Comparison of ENCODE assay signal across 9 cellular contexts in genomic region chrX:21725498-21725897, GRCh38. TPM values are rescaled to one million over a fixed set of nuclear protein-coding genes. Genes with fewer than 3 reads are reported as not detected.
DNase-seq lines count a peak whose midpoint lies in the region; ATAC-seq, FAIRE-seq and TF ChIP-seq lines count a peak whose summit lies in the region.
"Had no signal": no experiment of that assay in that cellular context is flagged by ENCODE, and none has a peak within 500 bp of the region (broad histone marks: within the 10 kb centered on the region; RNA-seq: fewer than 3 reads in every experiment).

No MANE protein-coding gene starts in this region.

- H4K20me1 ChIP-seq in H9 (ENCODE audit: control insufficient read depth, insufficient read depth, insufficient read length): no peaks in the 10 kb centered on the region
- no peaks in the 10 kb centered on the region for H4K20me1 ChIP-seq in OCI-LY1 (ENCODE audit: insufficient read depth, low read length)

- no peak overlapping the region for H3K14ac ChIP-seq in H9 (ENCODE audit: insufficient read depth, low read length)

- no peak overlapping the region for H3K27ac ChIP-seq in A549
- no peak overlapping the region for H3K27ac ChIP-seq in H9 (ENCODE audit: insufficient read length, low read depth, low read length)
- H3K27ac ChIP-seq in OCI-LY1 (ENCODE audit: low read depth, low read length, poor library complexity, severe bottlenecking): no peak overlapping the region

- no peaks in the 10 kb centered on the region for H3F3A ChIP-seq in OCI-LY1 (ENCODE audit: insufficient read depth, low read length)

- no peaks in the 10 kb centered on the region for H3K27me3 Mint-ChIP-seq in H9 (ENCODE audit: low read depth)
- H3K27me3 Mint-ChIP-seq in stimulated activated naive CD8-positive, alpha-beta T cell treated with anti-CD3 and anti-CD28 coated beads, Interleukin-15, amount 100 ng/mL, for 72 hours: peaks cover 7% of the 10 kb centered on the region

- no peak overlapping the region for H2BK15ac ChIP-seq in H9 (ENCODE audit: low read depth, low read length)

- no peaks in the 10 kb centered on the region for H3K79me1 ChIP-seq in H9 (ENCODE audit: insufficient read depth, low read depth, low read length, poor library complexity, severe bottlenecking)

- H4K5ac ChIP-seq in H9 (ENCODE audit: insufficient read length, low read depth, low read length): no peak overlapping the region

- no peaks in the 10 kb centered on the region; the same call in 1 of the 2 replicates for H3K79me2 ChIP-seq in H9 (ENCODE audit: insufficient read depth, low read length)
- no peaks in the 10 kb centered on the region for H3K79me2 ChIP-seq in OCI-LY1 (ENCODE audit: insufficient read depth, low read length)

- no peak overlapping the region for H3K4ac ChIP-seq in H9 (ENCODE audit: low read depth, low read length)

- DNase-seq in A549 (ENCODE audit: low read depth in 1 of 2, low spot score in 1 of 2) (peak; percentile 27 to 45), H9 (no peak), glomerular visceral epithelial cell (ENCODE audit: extremely low spot score) (peak; percentile 9), HK-2 (ENCODE audit: unreplicated experiment) (no peak)
- no peak for DNase-seq in stimulated activated naive CD8-positive, alpha-beta T cell treated with anti-CD3 and anti-CD28 coated beads, Interleukin-15, amount 100 ng/mL, for 72 hours

- POLR2A ChIA-PET in A549 (lab: Yijun Ruan, JAX): interaction anchor here (1.1 kb wide), 1 partner anchor 1195 kb away, joined by 4 read pairs; no protein-coding TSS in a partner anchor

- H3K56ac ChIP-seq in H9 (ENCODE audit: insufficient read length, low read depth, low read length): no peak overlapping the region

- CTCF ChIA-PET in A549 (lab: Yijun Ruan, JAX): interaction anchor here (0.7 to 5.3 kb wide), 10 partner anchors 10 to 1196 kb away, joined by 3 to 71 read pairs (median 4); no protein-coding TSS in a partner anchor

- no peaks in the 10 kb centered on the region for H3K9me2 ChIP-seq in OCI-LY1 (ENCODE audit: low read depth, low read length)

- H3K4me3 ChIP-seq in A549 (no peak overlapping the region), OCI-LY1 (ENCODE audit: low read depth, low read length, poor library complexity, severe bottlenecking) (no peak overlapping the region)

- H3K9me3 ChIP-seq in A549: no peaks in the 10 kb centered on the region
- H3K9me3 ChIP-seq in H9 (ENCODE audit: control insufficient read depth, low read depth, low read length): peaks cover 2% of the 10 kb centered on the region
- no peaks in the 10 kb centered on the region for H3K9me3 ChIP-seq in OCI-LY1 (ENCODE audit: low read length)

- TF ChIP-seq CTCF in A549 (IDR thresholded peaks at IDR 0.05): peak; percentile 54
- TF ChIP-seq CTCF in H9 (conservative IDR thresholded peaks at IDR 0.05): peak; percentile 85
- TF ChIP-seq CTCF in OCI-LY1 (IDR thresholded peaks at IDR 0.05; ENCODE audit: low read length): peak; percentile 41; the same call in 1 of the 2 replicates

- H3K4me3 Mint-ChIP-seq in H9: no peak overlapping the region
- no peak overlapping the region for H3K4me3 Mint-ChIP-seq in stimulated activated naive CD8-positive, alpha-beta T cell treated with anti-CD3 and anti-CD28 coated beads, Interleukin-15, amount 100 ng/mL, for 72 hours
- H3K4me3 Mint-ChIP-seq: dendritic cell treated with granulocyte-macrophage colony-stimulating factor and Interleukin-4, amounts not matched to agents 40 ng/mL and 50 ng/mL, for 4 days had no signal

- H3K18ac ChIP-seq in H9 (ENCODE audit: insufficient read length, low read depth, low read length): no peak overlapping the region

- H2BK5ac ChIP-seq in H9 (ENCODE audit: insufficient read length, low read length): no peak overlapping the region

- H3K4me2 ChIP-seq in A549 (no peak overlapping the region), H9 (ENCODE audit: insufficient read depth, insufficient read length, low read length) (no peak overlapping the region), OCI-LY1 (ENCODE audit: low read length) (no peak overlapping the region)

- H3K9ac ChIP-seq in H9 (ENCODE audit: extremely low read depth, insufficient read length, low read length) (no peak overlapping the region), OCI-LY1 (ENCODE audit: low read length) (no peak overlapping the region)

- H2AFZ ChIP-seq in H9 (ENCODE audit: low read length) (no peak overlapping the region), OCI-LY1 (ENCODE audit: low read length) (no peak overlapping the region)

- no peak overlapping the region for H3K27ac Mint-ChIP-seq in H9
- H3K27ac Mint-ChIP-seq in stimulated activated naive CD8-positive, alpha-beta T cell treated with anti-CD3 and anti-CD28 coated beads, Interleukin-15, amount 100 ng/mL, for 72 hours: no peak overlapping the region
- H3K27ac Mint-ChIP-seq: dendritic cell treated with granulocyte-macrophage colony-stimulating factor and Interleukin-4, amounts not matched to agents 40 ng/mL and 50 ng/mL, for 4 days had no signal

- TF ChIP-seq EP300 in A549 (IDR thresholded peaks at IDR 0.05): no peak

- H2AK5ac ChIP-seq in H9 (ENCODE audit: insufficient read length, low read length): no peak overlapping the region

- peaks cover 0 to 11% of the 10 kb centered on the region in 2 experiments; a peak in 3 of 5 replicates for H3K9me3 Mint-ChIP-seq in H9
- no peaks in the 10 kb centered on the region for H3K9me3 Mint-ChIP-seq in stimulated activated naive CD8-positive, alpha-beta T cell treated with anti-CD3 and anti-CD28 coated beads, Interleukin-15, amount 100 ng/mL, for 72 hours
- H3K9me3 Mint-ChIP-seq: dendritic cell treated with granulocyte-macrophage colony-stimulating factor and Interleukin-4, amounts not matched to agents 40 ng/mL and 50 ng/mL, for 4 days had no signal

- H3K36me3 ChIP-seq in OCI-LY1 (ENCODE audit: insufficient read depth, low read length): no peaks in the 10 kb centered on the region

- no peak overlapping the region for H3K23ac ChIP-seq in H9 (ENCODE audit: insufficient read length, low read depth, low read length)

- ATAC-seq in A549: peak; percentile 63 to 70; a peak in 3 of 6 replicates
- ATAC-seq in stimulated activated naive CD8-positive, alpha-beta T cell treated with anti-CD3 and anti-CD28 coated beads, Interleukin-15, amount 100 ng/mL, for 72 hours: no peak
- ATAC-seq in GM21528 (IDR thresholded peaks at IDR 0.05; ENCODE audit: low FRiP score, unreplicated experiment): no peak
- ATAC-seq in GM19035 (IDR thresholded peaks at IDR 0.05; ENCODE audit: unreplicated experiment): no peak

- H3K36me3 Mint-ChIP-seq in H9 (ENCODE audit: insufficient read depth in 1 of 3, low read depth in 3 of 3): no peaks in the 10 kb centered on the region

- 0% methylated on average over 2 of the region's 2 CpGs for WGBS in A549 (ENCODE audit: missing lambda C conversion rate)
- WGBS in H9 (ENCODE audit: extremely low coverage, insufficient read length, low lambda C conversion rate): no CpG with 5 or more reads among the region's 2 CpGs

- no peak overlapping the region for H2BK120ac ChIP-seq in H9 (ENCODE audit: low read depth, low read length, poor library complexity, severe bottlenecking)

- H3K27me3 ChIP-seq in H9 (ENCODE audit: insufficient read depth, low read length) (no peaks in the 10 kb centered on the region), OCI-LY1 (ENCODE audit: insufficient read depth, low read length) (no peaks in the 10 kb centered on the region)

- no peak overlapping the region for H2BK20ac ChIP-seq in H9 (ENCODE audit: low read depth, low read length, poor library complexity, severe bottlenecking)

- H4K91ac ChIP-seq in H9 (ENCODE audit: insufficient read length, low read depth, low read length): no peak overlapping the region

- peak; percentile 18 for FAIRE-seq in A549 (lab: Jason Lieb, UNC)

- no peaks in the 10 kb centered on the region for H3K23me2 ChIP-seq in H9 (ENCODE audit: insufficient read length, low read depth, low read length, poor library complexity, severe bottlenecking)

- H3K4me1 Mint-ChIP-seq in H9: peaks cover 10 to 13% of the 10 kb centered on the region in 2 experiments
- no peaks in the 10 kb centered on the region for H3K4me1 Mint-ChIP-seq in stimulated activated naive CD8-positive, alpha-beta T cell treated with anti-CD3 and anti-CD28 coated beads, Interleukin-15, amount 100 ng/mL, for 72 hours

- no peak for TF ChIP-seq POLR2A in A549 (IDR thresholded peaks at IDR 0.05; ENCODE audit: low read length)

- TF ChIP-seq RAD21 in A549 (conservative IDR thresholded peaks at IDR 0.05 in 1 of 2, IDR thresholded peaks at IDR 0.05 in 1 of 2): peak; percentile 69 to 74

- H3T11ph ChIP-seq in H9 (ENCODE audit: low read length): no peak overlapping the region

- no peak overlapping the region for H4K8ac ChIP-seq in H9 (replicated peaks; ENCODE audit: insufficient read length, low read depth, low read length)

- no peak overlapping the region for H2BK12ac ChIP-seq in H9 (ENCODE audit: insufficient read length, low read depth, low read length)

- no peaks in the 10 kb centered on the region for H3K4me1 ChIP-seq in A549
- no peaks in the 10 kb centered on the region for H3K4me1 ChIP-seq in H9 (ENCODE audit: insufficient read depth, low read length)
- H3K4me1 ChIP-seq in OCI-LY1 (ENCODE audit: insufficient read depth, low read length, severe bottlenecking): no peaks in the 10 kb centered on the region

TF ChIP-seq in A549, 52 proteins besides CTCF, POLR2A, EP300 and RAD21:
- TF ChIP-seq POLR2AphosphoS2 (conservative IDR thresholded peaks at IDR 0.05; ENCODE audit: low read length) (no peak), SMC3 (IDR thresholded peaks at IDR 0.05) (peak; percentile 53), JUNB (IDR thresholded peaks at IDR 0.05) (no peak), JUN (IDR thresholded peaks at IDR 0.05) (no peak), CBX8 (IDR thresholded peaks at IDR 0.05) (no peak), BCL3 (IDR thresholded peaks at IDR 0.05) (no peak)
TF ChIP-seq in A549: peak in this region for 1.

RNA-seq across cellular contexts. Expression of gene SMPX, which starts 32.4 kb away (rescaled TPM):
- 0.23 TPM in 1 of 2 replicates, not detected in the other for polyA plus RNA-seq in A549 (2011; rRNA removed)
- polyA plus RNA-seq in A549 (2012; cell fraction: cytosol; rRNA removed): not detected in 2 replicates
- not detected in 2 replicates for polyA plus RNA-seq in A549 (2012; cell fraction: nucleus; rRNA removed)
- 0.13 TPM in 1 of 3 replicates, not detected in the others for polyA plus RNA-seq in A549 (2017; fragmentation: RNase III; extraction: RNeasy Plus Mini Kit Qiagen cat#74134 plus additional on column Dnase treatment)
- not detected in 2 replicates for polyA minus RNA-seq in A549 (2011; rRNA and poly(A)+ RNA removed)
- not detected in 2 replicates for total RNA-seq in H9 (2021)

Comparison
In these comparisons a context has a peak if more than half of its experiments do, and no peak if none do; other contexts are left out.
1. ATAC-seq: peak in A549 (2 of 2); none in stimulated activated naive CD8-positive, alpha-beta T cell treated with anti-CD3 and anti-CD28 coated beads, Interleukin-15, amount 100 ng/mL, for 72 hours (single experiment), GM21528 (single experiment) and GM19035 (single experiment).
2. DNase-seq: peak in A549 (2 of 2) and glomerular visceral epithelial cell (single experiment); none in H9 (single experiment), HK-2 (single experiment) and stimulated activated naive CD8-positive, alpha-beta T cell treated with anti-CD3 and anti-CD28 coated beads, Interleukin-15, amount 100 ng/mL, for 72 hours (0 of 2).
3. Peak in every context shown above with its lines, with median percentiles within 50 percentile points of each other: CTCF ChIP-seq.